9 cellular contexts compared by ENCODE assay signal in the genomic region with DNA sequence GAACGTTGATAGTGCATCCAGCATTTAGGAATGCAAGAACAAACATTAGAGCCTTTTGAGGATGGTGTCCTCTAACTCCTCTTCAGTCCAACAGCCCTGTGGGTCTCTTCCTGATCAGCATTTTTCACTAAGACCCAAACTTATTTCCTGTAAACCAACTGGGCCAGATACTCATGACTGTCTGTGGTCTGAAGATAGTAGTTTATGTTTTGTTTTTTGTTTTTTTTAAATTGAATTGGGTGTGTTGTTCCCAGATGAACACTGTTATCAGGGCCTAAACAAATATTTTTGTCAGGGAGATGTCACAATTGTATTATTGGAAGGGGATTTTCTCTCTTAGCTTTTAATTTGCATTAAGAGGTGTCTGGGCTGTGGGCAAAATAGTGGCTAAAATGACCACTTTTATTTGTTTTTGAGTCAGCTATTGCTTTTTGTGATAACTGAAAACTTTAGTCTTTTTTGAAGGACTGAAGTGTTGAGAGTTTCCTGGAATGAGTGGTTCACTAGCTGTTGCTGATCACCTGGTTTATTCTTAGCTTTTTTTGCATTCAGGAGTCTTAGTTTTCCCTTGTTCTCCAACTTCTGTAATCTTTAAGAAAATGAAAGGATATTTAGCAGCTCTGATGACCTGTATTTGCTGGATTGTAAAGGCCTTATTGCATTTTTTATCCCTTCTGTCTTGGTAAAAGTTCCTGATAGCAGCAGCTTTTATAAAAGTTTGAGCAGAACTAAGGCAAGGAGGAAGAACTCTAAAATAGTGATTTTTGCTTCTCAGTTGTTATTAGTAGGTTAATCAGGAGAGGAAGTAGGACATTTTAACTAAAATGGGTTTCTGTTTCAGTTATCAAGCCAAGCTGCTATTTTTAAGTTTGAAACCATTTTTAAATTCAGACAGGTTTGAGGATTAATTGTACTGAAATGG. TPM values are rescaled to one million over a fixed set of nuclear protein-coding genes. Genes with fewer than 3 reads are reported as not detected.
DNase-seq lines count a peak whose midpoint lies in the region; ATAC-seq and TF ChIP-seq lines count a peak whose summit lies in the region.
"Had no signal": no experiment of that assay in that cellular context is flagged by ENCODE, and none has a peak within 500 bp of the region (broad histone marks: within the 10 kb centered on the region; RNA-seq: fewer than 3 reads in every experiment).

No MANE protein-coding gene starts in this region.

- H3K27ac ChIP-seq in ascending aorta: peak overlapping the region; percentile 22 to 54
- H3K27ac ChIP-seq: C4-2B had no signal

- TF ChIP-seq CTCF in ascending aorta (IDR thresholded peaks at IDR 0.05): no peak

- peak; percentile 20 for DNase-seq in activated naive CD4-positive, alpha-beta T cell treated with anti-CD3 and anti-CD28 coated beads for 36 hours
- DNase-seq in activated naive CD4-positive, alpha-beta T cell treated with anti-CD3 and anti-CD28 coated beads, Interleukin-2, amount 50 U/mL, for 16 hours: no peak
- DNase-seq in ascending aorta (ENCODE audit: low spot score in 2 of 2) (no peak), GM19238 (ENCODE audit: insufficient read length, low spot score) (no peak), KG1 (lab: John Stamatoyannopoulos, UW) (no peak), globus pallidus (ENCODE audit: low spot score) (no peak)
- peak in 1 of 2 donors; percentile 18 for DNase-seq in stimulated activated naive CD8-positive, alpha-beta T cell treated with anti-CD3 and anti-CD28 coated beads, Interleukin-15, amount 100 ng/mL, for 72 hours

- H3K36me3 Mint-ChIP-seq in activated naive CD4-positive, alpha-beta T cell treated with anti-CD3 and anti-CD28 coated beads for 36 hours (ENCODE audit: low read depth): peaks cover 16% of the 10 kb centered on the region

- peaks cover 6 to 37% of the 10 kb centered on the region in 2 donors for H3K4me1 ChIP-seq in ascending aorta

- H3K27me3 ChIP-seq in ascending aorta: no peaks in the 10 kb centered on the region

- H3K27me3 Mint-ChIP-seq in activated naive CD4-positive, alpha-beta T cell treated with anti-CD3 and anti-CD28 coated beads for 36 hours (ENCODE audit: low read depth): no peaks in the 10 kb centered on the region
- H3K27me3 Mint-ChIP-seq in stimulated activated naive CD8-positive, alpha-beta T cell treated with anti-CD3 and anti-CD28 coated beads, Interleukin-15, amount 100 ng/mL, for 72 hours: no peaks in the 10 kb centered on the region

- H3K4me1 Mint-ChIP-seq in activated naive CD4-positive, alpha-beta T cell treated with anti-CD3 and anti-CD28 coated beads for 36 hours (ENCODE audit: low read depth): peaks cover 79% of the 10 kb centered on the region
- H3K4me1 Mint-ChIP-seq in stimulated activated naive CD8-positive, alpha-beta T cell treated with anti-CD3 and anti-CD28 coated beads, Interleukin-15, amount 100 ng/mL, for 72 hours: peaks cover 86% of the 10 kb centered on the region

- CTCF ChIA-PET in activated naive CD4-positive, alpha-beta T cell treated with anti-CD3 and anti-CD28 coated beads for 36 hours (lab: Charles Lee): interaction anchor here (0.6 kb wide), 1 partner anchor 80 kb away, joined by 3 read pairs; no protein-coding TSS in a partner anchor

- intact Hi-C loops in activated naive CD4-positive, alpha-beta T cell treated with anti-CD3 and anti-CD28 coated beads for 36 hours (cut with micrococcal nuclease): loop anchor here (1.0 to 10.0 kb wide), 2 partner anchors 359 to 1560 kb away; no protein-coding TSS in a partner anchor
- intact Hi-C loops in ascending aorta (cut with DNase I): loop anchor here (10.0 kb wide), 2 partner anchors 800 to 1050 kb away; no protein-coding TSS in a partner anchor

- no peak overlapping the region for H3K4me3 Mint-ChIP-seq in activated naive CD4-positive, alpha-beta T cell treated with anti-CD3 and anti-CD28 coated beads for 36 hours
- H3K4me3 Mint-ChIP-seq in stimulated activated naive CD8-positive, alpha-beta T cell treated with anti-CD3 and anti-CD28 coated beads, Interleukin-15, amount 100 ng/mL, for 72 hours: peak overlapping the region; percentile 72 to 73

- no peaks in the 10 kb centered on the region for H3K9me3 ChIP-seq in ascending aorta

- peak overlapping the region in 1 of 2 donors; percentile 29 for H3K4me3 ChIP-seq in ascending aorta

- H3K27ac Mint-ChIP-seq in activated naive CD4-positive, alpha-beta T cell treated with anti-CD3 and anti-CD28 coated beads for 36 hours: peak overlapping the region; percentile 62
- H3K27ac Mint-ChIP-seq in stimulated activated naive CD8-positive, alpha-beta T cell treated with anti-CD3 and anti-CD28 coated beads, Interleukin-15, amount 100 ng/mL, for 72 hours: peak overlapping the region; percentile 84 to 86

- H3K36me3 ChIP-seq in ascending aorta: no peaks in the 10 kb centered on the region

- ATAC-seq in HG03095 (IDR thresholded peaks at IDR 0.05; ENCODE audit: unreplicated experiment): peak; percentile 58
- peak; percentile 51 for ATAC-seq in stimulated activated naive CD8-positive, alpha-beta T cell treated with anti-CD3 and anti-CD28 coated beads, Interleukin-15, amount 100 ng/mL, for 72 hours

- no peaks in the 10 kb centered on the region for H3K9me3 Mint-ChIP-seq in activated naive CD4-positive, alpha-beta T cell treated with anti-CD3 and anti-CD28 coated beads for 36 hours
- no peaks in the 10 kb centered on the region for H3K9me3 Mint-ChIP-seq in stimulated activated naive CD8-positive, alpha-beta T cell treated with anti-CD3 and anti-CD28 coated beads, Interleukin-15, amount 100 ng/mL, for 72 hours

RNA-seq across cellular contexts. Expression of gene MAN2A1, which starts 5.5 kb away (rescaled TPM):
- 10 to 100 TPM; 50.1 to 52.3 TPM for total RNA-seq in activated naive CD4-positive, alpha-beta T cell treated with anti-CD3 and anti-CD28 coated beads for 36 hours
- 37.0 TPM for total RNA-seq in ascending aorta
